In the genomic region with DNA sequence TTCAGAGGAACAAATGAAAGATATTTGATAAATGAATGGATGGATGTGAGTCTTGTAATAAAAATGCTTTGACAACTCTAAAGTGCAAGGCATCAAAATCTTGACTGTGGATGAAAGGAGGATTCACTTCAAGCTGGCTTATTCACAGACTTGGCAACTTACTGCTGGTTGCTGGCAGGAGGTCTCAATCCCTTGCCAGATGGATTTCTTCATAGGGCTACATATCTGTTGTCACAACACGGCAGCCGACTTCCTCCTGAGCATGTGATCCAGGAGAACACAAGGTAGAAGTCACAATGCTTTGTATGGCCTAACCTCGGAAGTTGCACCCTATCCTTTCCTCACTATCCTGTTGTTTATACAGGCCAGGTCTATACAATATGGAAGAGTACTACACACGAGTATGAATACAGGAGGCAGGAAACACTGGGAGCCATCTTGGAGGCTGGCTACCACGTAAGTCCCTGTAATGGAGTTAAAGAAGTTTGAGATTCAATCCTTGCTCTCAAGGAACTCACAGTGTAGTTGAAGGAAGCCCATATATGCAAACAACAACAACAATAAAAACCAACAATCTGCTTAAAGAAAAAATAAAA, we compare ENCODE assay signal across 21 cellular contexts.
"Had no signal": no experiment of that assay in that cellular context is flagged by ENCODE, and none has a peak within 500 bp of the region (broad histone marks: within the 10 kb centered on the region; RNA-seq: fewer than 3 reads in every experiment).

No MANE protein-coding gene starts in this region.

- H3K4me1 Mint-ChIP-seq: immature natural killer cell; naive thymus-derived CD8-positive, alpha-beta T cell; stimulated activated naive B cell treated with anti-CD40 and anti-IgM and Interleukin-4, amounts not matched to agents 10 μg/mL and 1 μg/mL and 100 μg/mL, for 72 hours had no signal

- H3K4me3 Mint-ChIP-seq: immature natural killer cell; naive thymus-derived CD8-positive, alpha-beta T cell; stimulated activated naive B cell treated with anti-CD40 and anti-IgM and Interleukin-4, amounts not matched to agents 10 μg/mL and 1 μg/mL and 100 μg/mL, for 72 hours had no signal

- H3K4me1 ChIP-seq: gastrocnemius medialis, left ventricle myocardium inferior, sigmoid colon, stomach, thyroid gland, upper lobe of left lung, uterus had no signal

- H3K36me3 ChIP-seq: gastrocnemius medialis, left ventricle myocardium inferior, neutrophil, sigmoid colon, stomach, thyroid gland, upper lobe of left lung, uterus had no signal

- H3K27me3 ChIP-seq: gastrocnemius medialis, neutrophil, sigmoid colon, stomach, thyroid gland, upper lobe of left lung, uterus had no signal

- H3K27ac Mint-ChIP-seq: immature natural killer cell; naive thymus-derived CD8-positive, alpha-beta T cell; stimulated activated naive B cell treated with anti-CD40 and anti-IgM and Interleukin-4, amounts not matched to agents 10 μg/mL and 1 μg/mL and 100 μg/mL, for 72 hours had no signal

- DNase-seq: effector CD8-positive, alpha-beta T cell; immature natural killer cell; kidney; left cardiac atrium; left ventricle myocardium inferior; mucosa of descending colon; naive thymus-derived CD8-positive, alpha-beta T cell; posterior cingulate gyrus; sigmoid colon; stimulated activated CD4-positive, alpha-beta T cell treated with anti-CD3 and anti-CD28 coated beads, Interleukin-2, amount 100 ng/mL, for 24 hours; stimulated activated CD4-positive, alpha-beta T cell treated with anti-CD3 and anti-CD28 coated beads, Interleukin-4, amount 100 ng/mL, for 4 hours; stimulated activated naive B cell treated with anti-CD40 and anti-IgM and Interleukin-4, amounts not matched to agents 10 μg/mL and 1 μg/mL and 100 μg/mL, for 72 hours; stomach; thyroid gland; upper lobe of left lung; uterus had no signal

- H3K27me3 Mint-ChIP-seq: stimulated activated naive B cell treated with anti-CD40 and anti-IgM and Interleukin-4, amounts not matched to agents 10 μg/mL and 1 μg/mL and 100 μg/mL, for 72 hours had no signal

- H3K9me3 ChIP-seq: gastrocnemius medialis, mucosa of descending colon, neutrophil, sigmoid colon, stomach, thyroid gland, uterus had no signal

- H3K36me3 Mint-ChIP-seq: immature natural killer cell; naive thymus-derived CD8-positive, alpha-beta T cell; stimulated activated naive B cell treated with anti-CD40 and anti-IgM and Interleukin-4, amounts not matched to agents 10 μg/mL and 1 μg/mL and 100 μg/mL, for 72 hours had no signal

- H3K27ac ChIP-seq: coronary artery, gastrocnemius medialis, left ventricle myocardium inferior, neutrophil, sigmoid colon, skin epidermis, stomach, thyroid gland, upper lobe of left lung, uterus had no signal

- H3K4me3 ChIP-seq: coronary artery, gastrocnemius medialis, left ventricle myocardium inferior, lung, mucosa of descending colon, sigmoid colon, skin epidermis, stomach, thyroid gland, upper lobe of left lung, uterus had no signal
